ENCODE assay signal across 18 cellular contexts in the genomic region with DNA sequence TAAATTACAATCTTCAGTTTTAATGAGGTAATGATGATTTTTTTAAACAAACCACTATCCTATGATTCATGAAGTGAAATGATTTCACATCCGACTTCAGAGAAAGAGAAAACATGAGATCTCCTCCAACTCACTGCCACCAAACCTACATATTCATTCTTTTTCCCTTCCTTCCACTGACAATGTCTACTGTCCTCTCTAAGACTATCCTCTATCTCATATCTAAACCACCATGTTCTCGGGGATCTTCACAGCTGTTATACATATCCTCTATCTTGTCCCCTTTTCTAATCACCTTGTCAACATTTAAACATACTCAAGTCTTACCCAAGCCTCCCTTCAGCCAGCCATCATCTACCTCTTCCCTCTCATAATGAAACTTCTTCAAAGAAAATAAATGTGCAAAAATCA. TPM values are rescaled to one million over a fixed set of nuclear protein-coding genes. Genes with fewer than 3 reads are reported as not detected.
A peak's percentile ranks its signal among the peaks of the same experiment; 100 is the strongest.
DNase-seq lines count a peak whose midpoint lies in the region; ATAC-seq and TF ChIP-seq lines count a peak whose summit lies in the region.
"Had no signal": no experiment of that assay in that cellular context is flagged by ENCODE, and none has a peak within 500 bp of the region (broad histone marks: within the 10 kb centered on the region; RNA-seq: fewer than 3 reads in every experiment).

No MANE protein-coding gene starts in this region.

- H3K9ac ChIP-seq in adipocyte (ENCODE audit: low read length) = no peak overlapping the region

- peaks cover 25 to 49% (median 31%) of the 10 kb centered on the region in 4 donors for H3K4me1 Mint-ChIP-seq in CD4-positive, alpha-beta memory T cell
- peaks cover 5% of the 10 kb centered on the region for H3K4me1 Mint-ChIP-seq in type B pancreatic cell (ENCODE audit: unreplicated experiment)
- H3K4me1 Mint-ChIP-seq: WTC11 had no signal

- no peak for TF ChIP-seq CTCF in type B pancreatic cell (conservative IDR thresholded peaks at IDR 0.05)

- H3K36me3 ChIP-seq in CD4-positive, alpha-beta memory T cell (ENCODE audit: insufficient read depth, low read length) = no peaks in the 10 kb centered on the region
- no peaks in the 10 kb centered on the region for H3K36me3 ChIP-seq in adipocyte (ENCODE audit: control insufficient read depth, insufficient read depth, low read length, severe bottlenecking)
- H3K36me3 ChIP-seq: prostate gland had no signal

- peak overlapping the region; percentile 0 to 58 (median 33) for H3K27ac Mint-ChIP-seq in CD4-positive, alpha-beta memory T cell
- no peak overlapping the region for H3K27ac Mint-ChIP-seq in type B pancreatic cell
- H3K27ac Mint-ChIP-seq: WTC11 had no signal

- intact Hi-C loops in CD4-positive, alpha-beta memory T cell (cut with micrococcal nuclease) = no loop called here
- intact Hi-C loops in Right ventricle myocardium superior (cut with DNase I) = no loop called here

- CTCF ChIA-PET in CD4-positive, alpha-beta memory T cell (lab: Charles Lee; ENCODE audit: partially characterized antibody) = no interaction called here

- H3K4me3 Mint-ChIP-seq in CD4-positive, alpha-beta memory T cell = peak overlapping the region in 5 of 8 donors; percentile 1 to 36 (median 11)
- H3K4me3 Mint-ChIP-seq in type B pancreatic cell = no peak overlapping the region
- H3K4me3 Mint-ChIP-seq: CD14-positive monocyte, WTC11 had no signal

- H3K9me3 ChIP-seq in CD4-positive, alpha-beta memory T cell (ENCODE audit: control insufficient read depth in 1 of 2, low read length in 2 of 2) = no peaks in the 10 kb centered on the region
- H3K9me3 ChIP-seq in adipocyte (ENCODE audit: control insufficient read depth, low read length) = no peaks in the 10 kb centered on the region
- H3K9me3 ChIP-seq: prostate gland had no signal

- POLR2A ChIA-PET in CD4-positive, alpha-beta memory T cell (lab: Charles Lee; ENCODE audit: partially characterized antibody) = no interaction called here

- no peak overlapping the region for H3K27ac ChIP-seq in CD4-positive, alpha-beta memory T cell (ENCODE audit: low read depth, low read length)

- no peaks in the 10 kb centered on the region for H3K9me3 Mint-ChIP-seq in CD4-positive, alpha-beta memory T cell
- H3K9me3 Mint-ChIP-seq in type B pancreatic cell = no peaks in the 10 kb centered on the region
- H3K9me3 Mint-ChIP-seq: WTC11 had no signal

- H3K4me3 ChIP-seq in CD4-positive, alpha-beta memory T cell (ENCODE audit: low read length in 2 of 2) = no peak overlapping the region
- no peak overlapping the region for H3K4me3 ChIP-seq in adipocyte (ENCODE audit: low read length)
- H3K4me3 ChIP-seq: lung, prostate gland had no signal

- DNase-seq in CD4-positive, alpha-beta memory T cell = no peak
- DNase-seq in M059J (ENCODE audit: low read depth) = peak; percentile 48
- DNase-seq in adipocyte (ENCODE audit: low read depth) = peak; percentile 29
- peak; percentile 18 to 63 for DNase-seq in lung microvascular endothelial cell (ENCODE audit: low read depth in 2 of 2)
- DNase-seq in type B pancreatic cell (ENCODE audit: extremely low spot score, unreplicated experiment) = no peak
- DNase-seq in Right ventricle myocardium superior = no peak
- no peak for DNase-seq in NCI-H2196 treated with DMSO at 0.1 percent for 48 hours (lab: John Stamatoyannopoulos, UW; ENCODE audit: unreplicated experiment)
- DNase-seq: effector CD8-positive, alpha-beta T cell; NCI-H1048; NCI-H510A; SHP77; stimulated activated CD4-positive, alpha-beta T cell treated with anti-CD3 and anti-CD28 coated beads, Interleukin-2, amount 100 ng/mL, for 24 hours; stimulated activated naive CD4-positive, alpha-beta T cell treated with Interleukin-2 at 50 U/mL for 16 hours had no signal

- H3K36me3 Mint-ChIP-seq in CD4-positive, alpha-beta memory T cell = no peaks in the 10 kb centered on the region
- no peaks in the 10 kb centered on the region for H3K36me3 Mint-ChIP-seq in type B pancreatic cell
- H3K36me3 Mint-ChIP-seq: WTC11 had no signal

- no peaks in the 10 kb centered on the region for H3K27me3 Mint-ChIP-seq in CD4-positive, alpha-beta memory T cell
- H3K27me3 Mint-ChIP-seq in type B pancreatic cell = no peaks in the 10 kb centered on the region

- peaks cover 21% of the 10 kb centered on the region for H3K4me1 ChIP-seq in CD4-positive, alpha-beta memory T cell (ENCODE audit: insufficient read depth, low read length)
- H3K4me1 ChIP-seq in adipocyte (ENCODE audit: control insufficient read depth, insufficient read depth, low read length) = peaks cover 23% of the 10 kb centered on the region
- H3K4me1 ChIP-seq: prostate gland had no signal

- no peaks in the 10 kb centered on the region for H3K27me3 ChIP-seq in CD4-positive, alpha-beta memory T cell (ENCODE audit: insufficient read depth, low read length)
- H3K27me3 ChIP-seq in adipocyte (replicated peaks; ENCODE audit: control insufficient read depth, insufficient read depth, low read length) = no peaks in the 10 kb centered on the region

- ATAC-seq in Right ventricle myocardium superior (ENCODE audit: poor library complexity) (no peak), HG02852 (IDR thresholded peaks at IDR 0.05; ENCODE audit: unreplicated experiment) (no peak)
- ATAC-seq: WTC11 had no signal

RNA-seq across cellular contexts. Expression of a gene that starts 53.5 kb away (rescaled TPM):
- total RNA-seq in CD4-positive, alpha-beta memory T cell = 10 to 100 TPM; 32.8 to 35.0 TPM
- 1 to 10 TPM; 4.9 to 7.8 TPM for polyA plus RNA-seq in CD4-positive, alpha-beta memory T cell
- 43.3 and 68.7 TPM in 2 replicates for total RNA-seq in M059J (2014; rRNA removed; shearing (Covaris generic))
- total RNA-seq in lung microvascular endothelial cell (57.5 and 65.4 TPM in 2 replicates), type B pancreatic cell (ENCODE audit: low replicate concordance) (22.3 and 26.6 TPM in 2 replicates), Right ventricle myocardium superior (12.4 TPM)

Comparison
In these comparisons a context has a peak if more than half of its experiments do, and no peak if none do; other contexts are left out.
1. DNase-seq: peak in M059J (single experiment), adipocyte (single experiment) and lung microvascular endothelial cell (2 of 2); none in CD4-positive, alpha-beta memory T cell (0 of 5), type B pancreatic cell (single experiment), Right ventricle myocardium superior (single experiment) and NCI-H2196 treated with DMSO at 0.1 percent for 48 hours (single experiment).